24 cellular contexts compared by ENCODE assay signal in genomic region chr2:109352066-109352897, GRCh38.
DNase-seq lines count a peak whose midpoint lies in the region; TF ChIP-seq lines count a peak whose summit lies in the region.
"Had no signal": no experiment of that assay in that cellular context is flagged by ENCODE, and none has a peak within 500 bp of the region (broad histone marks: within the 10 kb centered on the region; RNA-seq: fewer than 3 reads in every experiment).

No MANE protein-coding gene starts in this region.

- no peak for TF ChIP-seq CTCF in fibroblast of villous mesenchyme (IDR thresholded peaks at IDR 0.05; ENCODE audit: insufficient read depth, low read depth, low read length)
- TF ChIP-seq CTCF in sigmoid colon (IDR thresholded peaks at IDR 0.05), result no peak

- TF ChIP-seq EP300 in sigmoid colon (IDR thresholded peaks at IDR 0.05), result no peak

- no peaks in the 10 kb centered on the region for H3K79me2 ChIP-seq in GM23248 (ENCODE audit: insufficient read depth)

- H4K20me1 ChIP-seq in GM23248 (ENCODE audit: insufficient read depth), result no peaks in the 10 kb centered on the region

- H3K36me3 ChIP-seq in GM23248 (ENCODE audit: low read depth) (no peaks in the 10 kb centered on the region), sigmoid colon (no peaks in the 10 kb centered on the region)
- H3K36me3 ChIP-seq: adrenal gland, esophagus squamous epithelium, gastroesophageal sphincter, left ventricle myocardium inferior, pancreas, upper lobe of right lung had no signal

- intact Hi-C loops in sigmoid colon (cut with DNase I) (no loop called here), posterior cingulate gyrus (cut with DNase I) (no loop called here)

- H3K9ac ChIP-seq in GM23248, result peak overlapping the region; percentile 5; the same call in 1 of the 2 replicates

- H2AFZ ChIP-seq in GM23248, result no peak overlapping the region

- no peak overlapping the region for H3K4me3 ChIP-seq in GM23248
- no peak overlapping the region for H3K4me3 ChIP-seq in fibroblast of villous mesenchyme (ENCODE audit: low read depth, low read length)
- H3K4me3 ChIP-seq in sigmoid colon, result no peak overlapping the region
- H3K4me3 ChIP-seq: adrenal gland, body of pancreas, esophagus squamous epithelium, gastroesophageal sphincter, left ventricle myocardium inferior, pancreas, upper lobe of right lung had no signal

- WGBS in GM23248 (ENCODE audit: low coverage in 1 of 2, low lambda C conversion rate in 2 of 2, missing lambda C conversion rate in 2 of 2), 2 experiments, result 96 to 97% methylated on average over 19 to 20 of the region's 20 CpGs
- 77 to 86% methylated on average over 20 of the region's 20 CpGs for WGBS in sigmoid colon, 2 donors

- TF ChIP-seq POLR2A in sigmoid colon (IDR thresholded peaks at IDR 0.05), result no peak

- no peaks in the 10 kb centered on the region for H3K9me2 ChIP-seq in GM23248 (ENCODE audit: insufficient read depth)

- H3K4me1 ChIP-seq in GM23248 (ENCODE audit: insufficient read depth) (peaks cover 14% of the 10 kb centered on the region), sigmoid colon (peaks cover 0 to 36% (median 34%) of the 10 kb centered on the region in 4 donors)

- no peaks in the 10 kb centered on the region for H3K27me3 ChIP-seq in GM23248 (replicated peaks; ENCODE audit: insufficient read depth)
- H3K27me3 ChIP-seq in sigmoid colon, result no peaks in the 10 kb centered on the region
- H3K27me3 ChIP-seq: adrenal gland, body of pancreas, esophagus squamous epithelium, gastroesophageal sphincter, pancreas, upper lobe of right lung had no signal

- H3K27ac ChIP-seq in GM23248 (no peak overlapping the region), sigmoid colon (peak overlapping the region in 3 of 4 donors; percentile 28 to 64 (median 44))
- H3K27ac ChIP-seq: body of pancreas, pancreas had no signal

- H3F3A ChIP-seq in GM23248 (ENCODE audit: insufficient read depth), result peaks cover 16% of the 10 kb centered on the region

- no peak for DNase-seq in GM23248
- DNase-seq in activated CD8-positive, alpha-beta memory T cell treated with anti-CD3 and anti-CD28 coated beads, Interleukin-2, amount 50 U/mL, for 48 hours, result peak; percentile 25
- DNase-seq in fibroblast of villous mesenchyme (ENCODE audit: low read depth), result peak; percentile 80
- no peak for DNase-seq in sigmoid colon
- no peak for DNase-seq in posterior cingulate gyrus
- no peak for DNase-seq in cortex of kidney (lab: John Stamatoyannopoulos, UW)
- DNase-seq in dermis blood vessel endothelial cell, result no peak
- no peak for DNase-seq in activated CD4-positive, alpha-beta T cell treated with anti-CD3 and anti-CD28 coated beads for 48 hours
- DNase-seq: activated CD4-positive, alpha-beta T cell treated with anti-CD3 and anti-CD28 coated beads for 4 hours; activated naive CD4-positive, alpha-beta T cell treated with anti-CD3 and anti-CD28 coated beads for 36 hours; activated T-cell treated with anti-CD3 and anti-CD28 coated beads, Interleukin-2, amount 50 U/mL, for 72 hours; body of pancreas; cerebellar nuclear complex; esophagus squamous epithelium; hypothalamus; Karpas-422; left ventricle myocardium inferior; right cardiac atrium; stimulated activated CD4-positive, alpha-beta T cell treated with anti-CD3 and anti-CD28 coated beads, Interleukin-12 subunit alpha, Interleukin-12 subunit beta, amount 100 ng/mL, for 4 hours; stimulated activated CD4-positive, alpha-beta T cell treated with anti-CD3 and anti-CD28 coated beads, Interleukin-4, amount 100 ng/mL, for 24 hours had no signal

- H3K9me3 ChIP-seq in GM23248 (ENCODE audit: low read depth) (no peaks in the 10 kb centered on the region), sigmoid colon (no peaks in the 10 kb centered on the region)
- H3K9me3 ChIP-seq: adrenal gland, body of pancreas, esophagus squamous epithelium, left ventricle myocardium inferior, pancreas, upper lobe of right lung had no signal

- in situ Hi-C loops in GM23248 (cut with MboI), result no loop called here

- H3K4me2 ChIP-seq in GM23248 (ENCODE audit: unreplicated experiment), result no peak overlapping the region

Comparison
In these comparisons a context has a peak if more than half of its experiments do, and no peak if none do; other contexts are left out.
1. DNase-seq: peak in activated CD8-positive, alpha-beta memory T cell treated with anti-CD3 and anti-CD28 coated beads, Interleukin-2, amount 50 U/mL, for 48 hours (single experiment) and fibroblast of villous mesenchyme (single experiment); none in GM23248 (single experiment), sigmoid colon (single experiment), posterior cingulate gyrus (0 of 10), cortex of kidney (single experiment), dermis blood vessel endothelial cell (single experiment) and activated CD4-positive, alpha-beta T cell treated with anti-CD3 and anti-CD28 coated beads for 48 hours (single experiment).